In genomic region chr9:137728444-137729311, GRCh38 we compare ENCODE assay signal across 21 cellular contexts.
DNase-seq lines count a peak whose midpoint lies in the region; ATAC-seq, FAIRE-seq and TF ChIP-seq lines count a peak whose summit lies in the region.
"Had no signal": no experiment of that assay in that cellular context is flagged by ENCODE, and none has a peak within 500 bp of the region (broad histone marks: within the 10 kb centered on the region; RNA-seq: fewer than 3 reads in every experiment).

No MANE protein-coding gene starts in this region.

- H2AK5ac ChIP-seq in trophoblast cell (ENCODE audit: low read length) = no peak overlapping the region
- H2AK5ac ChIP-seq in mesendoderm (ENCODE audit: low read length) = no peak overlapping the region

- CTCF ChIA-PET in RWPE1 (lab: Yijun Ruan, JAX) = interaction anchor here (0.5 kb wide), 1 partner anchor 88 kb away, joined by 3 read pairs; no protein-coding TSS in a partner anchor

- peaks cover 50 to 57% of the 10 kb centered on the region in 2 donors for H3K4me1 Mint-ChIP-seq in natural killer cell
- peaks cover 26 to 53% of the 10 kb centered on the region in 2 donors for H3K4me1 Mint-ChIP-seq in natural killer cell treated with Interleukin-12 subunit alpha and Interleukin-12 subunit beta and Interleukin-15 and Interleukin-18, amount 100 ng/mL, for 72 hours (ENCODE audit: low read depth in 2 of 2)

- intact Hi-C loops in natural killer cell (cut with micrococcal nuclease) (no loop called here), kidney (cut with DNase I) (no loop called here)

- H3K4me3 Mint-ChIP-seq in natural killer cell = no peak overlapping the region
- H3K4me3 Mint-ChIP-seq in natural killer cell treated with Interleukin-12 subunit alpha and Interleukin-12 subunit beta and Interleukin-15 and Interleukin-18, amount 100 ng/mL, for 72 hours = no peak overlapping the region

- TF ChIP-seq CTCF in natural killer cell (IDR thresholded peaks at IDR 0.05) (no peak), kidney (IDR thresholded peaks at IDR 0.05; ENCODE audit: borderline replicate concordance, extremely low read depth, insufficient read depth) (no peak), RWPE1 (conservative IDR thresholded peaks at IDR 0.05; ENCODE audit: low read depth) (no peak), foreskin keratinocyte (conservative IDR thresholded peaks at IDR 0.05) (no peak)

- H3K4me1 ChIP-seq in kidney (ENCODE audit: control insufficient read depth in 1 of 2, insufficient read depth in 1 of 2, low read depth in 1 of 2, low read length in 2 of 2) (no peaks in the 10 kb centered on the region), trophoblast cell (ENCODE audit: control insufficient read depth in 1 of 2, insufficient read depth in 2 of 2, low read length in 2 of 2) (peaks cover 4 to 5% of the 10 kb centered on the region in 2 experiments), foreskin keratinocyte (no peaks in the 10 kb centered on the region), mesendoderm (ENCODE audit: control insufficient read depth, low read depth, low read length) (peaks cover 4% of the 10 kb centered on the region)
- H3K4me1 ChIP-seq: A549 had no signal

- H2BK120ac ChIP-seq in trophoblast cell (ENCODE audit: insufficient read depth, low read length, poor library complexity) (no peak overlapping the region), mesendoderm (ENCODE audit: low read depth, low read length) (no peak overlapping the region)

- H3K79me2 ChIP-seq in trophoblast cell (ENCODE audit: control insufficient read depth, insufficient read depth, low read length, poor library complexity) (no peaks in the 10 kb centered on the region), mesendoderm (ENCODE audit: control insufficient read depth, insufficient read depth, low read length) (peaks cover 26% of the 10 kb centered on the region)

- H3K4ac ChIP-seq in trophoblast cell (ENCODE audit: low read depth, low read length) (no peak overlapping the region), mesendoderm (ENCODE audit: low read depth, low read length) (no peak overlapping the region)

- H3K56ac ChIP-seq in mesendoderm (ENCODE audit: low read length) = no peak overlapping the region

- H3K36me3 ChIP-seq in kidney (ENCODE audit: control insufficient read depth in 1 of 2, insufficient read depth in 2 of 2, low read length in 2 of 2) (peaks cover 15 to 16% of the 10 kb centered on the region in 2 donors), trophoblast cell (ENCODE audit: control insufficient read depth in 1 of 2, insufficient read depth in 2 of 2, low read length in 2 of 2) (peaks cover 26 to 46% of the 10 kb centered on the region in 2 experiments), mesendoderm (ENCODE audit: control insufficient read depth, insufficient read depth, low read length) (peaks cover 2% of the 10 kb centered on the region)

- no peaks in the 10 kb centered on the region for H3K27me3 Mint-ChIP-seq in natural killer cell (ENCODE audit: low read depth in 2 of 2)
- no peaks in the 10 kb centered on the region for H3K27me3 Mint-ChIP-seq in natural killer cell treated with Interleukin-12 subunit alpha and Interleukin-12 subunit beta and Interleukin-15 and Interleukin-18, amount 100 ng/mL, for 72 hours

- DNase-seq in natural killer cell (no peak), kidney (peak; percentile 53), trophoblast cell (peak; percentile 67 to 84), RWPE1 (ENCODE audit: low spot score) (no peak), foreskin keratinocyte (no peak), mesendoderm (no peak), NCI-H526 treated with DMSO at 0.1 percent for 48 hours (lab: John Stamatoyannopoulos, UW) (no peak)
- no peak for DNase-seq in natural killer cell treated with Interleukin-12 subunit alpha and Interleukin-12 subunit beta and Interleukin-15 and Interleukin-18, amount 100 ng/mL, for 72 hours (ENCODE audit: low spot score)
- DNase-seq: C1 segment of cervical spinal cord, GDM1, GM23248, MV-4-11, NCI-H1417, NCI-H187 treated with DMSO at 0.1 percent for 48 hours, NCI-H345, NCI-H69, OCI-M1 had no signal

- no peak overlapping the region for H2BK12ac ChIP-seq in trophoblast cell (ENCODE audit: low read length)

- H3K18ac ChIP-seq in trophoblast cell (ENCODE audit: low read length) = no peak overlapping the region
- H3K18ac ChIP-seq in mesendoderm (ENCODE audit: low read length) = no peak overlapping the region

- H3K9ac ChIP-seq in kidney (ENCODE audit: low read length in 2 of 2) (no peak overlapping the region), trophoblast cell (ENCODE audit: low read length) (no peak overlapping the region), mesendoderm (ENCODE audit: low read length) (no peak overlapping the region)
- H3K9ac ChIP-seq: GM23248 had no signal

- no peak overlapping the region for H3K14ac ChIP-seq in trophoblast cell (ENCODE audit: low read length)

- H4K8ac ChIP-seq in trophoblast cell (ENCODE audit: low read depth, low read length) (no peak overlapping the region), mesendoderm (ENCODE audit: low read depth, low read length) (no peak overlapping the region)

- H3K4me3 ChIP-seq in kidney (ENCODE audit: low read length in 2 of 2) (no peak overlapping the region), trophoblast cell (ENCODE audit: low read depth, low read length) (no peak overlapping the region), mesendoderm (ENCODE audit: low read length) (no peak overlapping the region)
- H3K4me3 ChIP-seq: A549, GM12878, GM23248 had no signal

- no peak for FAIRE-seq in kidney (lab: Jason Lieb, UNC)
- FAIRE-seq: A549, GM12878, HTR-8/SVneo had no signal

- H2BK15ac ChIP-seq in mesendoderm (replicated peaks; ENCODE audit: low read depth) = no peak overlapping the region

- no peak overlapping the region for H4K91ac ChIP-seq in trophoblast cell (ENCODE audit: low read depth, low read length)

- H3K9me3 ChIP-seq in kidney (ENCODE audit: control insufficient read depth in 1 of 2, low read length in 2 of 2) (no peaks in the 10 kb centered on the region), trophoblast cell (ENCODE audit: insufficient read depth, low read depth, low read length) (peaks cover 8% of the 10 kb centered on the region)

- H3K23ac ChIP-seq in trophoblast cell (ENCODE audit: low read length) (no peak overlapping the region), mesendoderm (ENCODE audit: low read length) (no peak overlapping the region)

- H3K79me1 ChIP-seq in trophoblast cell (ENCODE audit: low read length) = peaks cover 2% of the 10 kb centered on the region
- H3K79me1 ChIP-seq in mesendoderm (ENCODE audit: low read length) = peaks cover 34% of the 10 kb centered on the region

- ATAC-seq in natural killer cell = no peak
- ATAC-seq in natural killer cell treated with Interleukin-12 subunit alpha and Interleukin-12 subunit beta and Interleukin-15 and Interleukin-18, amount 100 ng/mL, for 72 hours = no peak
- ATAC-seq in foreskin keratinocyte = no peak
- ATAC-seq: A549, GM12878 had no signal

- H3K27me3 ChIP-seq in trophoblast cell (ENCODE audit: insufficient read depth, low read length) = no peaks in the 10 kb centered on the region
- no peaks in the 10 kb centered on the region for H3K27me3 ChIP-seq in foreskin keratinocyte
- H3K27me3 ChIP-seq in mesendoderm (ENCODE audit: insufficient read depth, low read length, poor library complexity) = no peaks in the 10 kb centered on the region

- H3K4me2 ChIP-seq in trophoblast cell (ENCODE audit: low read length) (no peak overlapping the region), mesendoderm (ENCODE audit: low read length) (no peak overlapping the region)
- H3K4me2 ChIP-seq: A549 had no signal

- H4K12ac ChIP-seq in trophoblast cell (ENCODE audit: low read depth, low read length) = no peak overlapping the region

- H4K5ac ChIP-seq in mesendoderm (ENCODE audit: low read length) = no peak overlapping the region

- H3K27ac Mint-ChIP-seq in natural killer cell = peak overlapping the region; percentile 23 to 33
- H3K27ac Mint-ChIP-seq in natural killer cell treated with Interleukin-12 subunit alpha and Interleukin-12 subunit beta and Interleukin-15 and Interleukin-18, amount 100 ng/mL, for 72 hours = peak overlapping the region in 1 of 2 donors; percentile 41

- peaks cover 39% of the 10 kb centered on the region for H3K36me3 Mint-ChIP-seq in natural killer cell
- H3K36me3 Mint-ChIP-seq in natural killer cell treated with Interleukin-12 subunit alpha and Interleukin-12 subunit beta and Interleukin-15 and Interleukin-18, amount 100 ng/mL, for 72 hours = peaks cover 30% of the 10 kb centered on the region

- H3K27ac ChIP-seq in kidney (ENCODE audit: low read depth in 2 of 2, low read length in 2 of 2) (no peak overlapping the region), trophoblast cell (ENCODE audit: low read depth, low read length) (no peak overlapping the region), RWPE1 (no peak overlapping the region), foreskin keratinocyte (no peak overlapping the region), mesendoderm (ENCODE audit: low read depth, low read length) (no peak overlapping the region)
- H3K27ac ChIP-seq: A549, GM23248, HL-60 had no signal

- POLR2A ChIA-PET in RWPE1 (lab: Yijun Ruan, JAX; ENCODE audit: low non-redundant PET) = no interaction called here

- H3K9me3 Mint-ChIP-seq in natural killer cell = peaks cover 3 to 7% of the 10 kb centered on the region in 2 donors
- peaks cover 5% of the 10 kb centered on the region for H3K9me3 Mint-ChIP-seq in natural killer cell treated with Interleukin-12 subunit alpha and Interleukin-12 subunit beta and Interleukin-15 and Interleukin-18, amount 100 ng/mL, for 72 hours

- no peak overlapping the region for H2BK5ac ChIP-seq in trophoblast cell (ENCODE audit: low read depth, low read length, poor library complexity)
- H2BK5ac ChIP-seq in mesendoderm (ENCODE audit: low read length) = no peak overlapping the region

- no CpG with 5 or more reads among the region's 20 CpGs for WGBS in trophoblast cell (ENCODE audit: extremely low coverage, insufficient coverage, insufficient read length)
- WGBS in mesendoderm (ENCODE audit: extremely low coverage, insufficient coverage, low lambda C conversion rate) = no CpG with 5 or more reads among the region's 20 CpGs

- no peak overlapping the region for H2AFZ ChIP-seq in trophoblast cell (ENCODE audit: insufficient read depth, low read length, poor library complexity)
- H2AFZ ChIP-seq: GM23248 had no signal

Comparison
In these comparisons a context has a peak if more than half of its experiments do, and no peak if none do; other contexts are left out.
1. DNase-seq: peak in kidney (single experiment) and trophoblast cell (2 of 2); none in natural killer cell (single experiment), natural killer cell treated with Interleukin-12 subunit alpha and Interleukin-12 subunit beta and Interleukin-15 and Interleukin-18, amount 100 ng/mL, for 72 hours (single experiment), RWPE1 (single experiment), foreskin keratinocyte (0 of 2), mesendoderm (single experiment) and NCI-H526 treated with DMSO at 0.1 percent for 48 hours (single experiment).